ENCODE assay signal across 1 cellular context in the genomic region with DNA sequence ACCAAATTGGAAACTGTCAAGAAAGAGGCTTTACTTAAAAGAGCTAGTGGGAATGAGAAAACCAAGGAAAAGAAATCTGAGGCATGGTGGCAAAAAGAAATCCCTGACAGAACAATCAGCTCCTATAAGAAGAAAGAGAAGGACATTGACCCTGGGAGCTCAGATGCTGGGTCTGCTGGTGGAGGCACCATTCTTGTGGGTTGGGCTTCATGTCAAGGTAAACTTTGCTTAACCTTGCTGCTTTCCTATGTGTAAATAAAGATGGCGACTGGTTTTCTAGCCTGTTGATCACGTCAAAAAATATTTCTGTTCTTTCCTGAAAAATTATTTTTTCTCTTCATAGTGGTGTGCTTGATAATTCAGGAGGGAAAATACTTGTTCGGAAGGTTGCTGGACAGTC.
A peak's percentile ranks its signal among the peaks of the same experiment; 100 is the strongest.
TF ChIP-seq lines count a peak whose summit lies in the region.

No MANE protein-coding gene starts in this region.

TF ChIP-seq in HepG2, 621 proteins besides CTCF, POLR2A, EP300 and RAD21 (continued from another document and continues in another):
- TF ChIP-seq, protein P1, sequence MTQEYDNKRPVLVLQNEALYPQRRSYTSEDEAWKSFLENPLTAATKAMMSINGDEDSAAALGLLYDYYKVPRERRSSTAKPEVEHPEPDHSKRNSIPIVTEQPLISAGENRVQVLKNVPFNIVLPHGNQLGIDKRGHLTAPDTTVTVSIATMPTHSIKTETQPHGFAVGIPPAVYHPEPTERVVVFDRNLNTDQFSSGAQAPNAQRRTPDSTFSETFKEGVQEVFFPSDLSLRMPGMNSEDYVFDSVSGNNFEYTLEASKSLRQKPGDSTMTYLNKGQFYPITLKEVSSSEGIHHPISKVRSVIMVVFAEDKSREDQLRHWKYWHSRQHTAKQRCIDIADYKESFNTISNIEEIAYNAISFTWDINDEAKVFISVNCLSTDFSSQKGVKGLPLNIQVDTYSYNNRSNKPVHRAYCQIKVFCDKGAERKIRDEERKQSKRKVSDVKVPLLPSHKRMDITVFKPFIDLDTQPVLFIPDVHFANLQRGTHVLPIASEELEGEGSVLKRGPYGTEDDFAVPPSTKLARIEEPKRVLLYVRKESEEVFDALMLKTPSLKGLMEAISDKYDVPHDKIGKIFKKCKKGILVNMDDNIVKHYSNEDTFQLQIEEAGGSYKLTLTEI (CRISPR knock-in tag; conservative IDR thresholded peaks at IDR 0.05): no peak
- 0 out of 2 replicates have a peak, but pooled peaks have one; percentile 47 for TF ChIP-seq AHDC1 (CRISPR knock-in tag; IDR thresholded peaks at IDR 0.05; ENCODE audit: borderline replicate concordance)
- TF ChIP-seq ZNF629 (CRISPR knock-in tag; conservative IDR thresholded peaks at IDR 0.05): no peak
- TF ChIP-seq ZNF652 (CRISPR knock-in tag; IDR thresholded peaks at IDR 0.05; ENCODE audit: borderline replicate concordance, low read depth): no peak
- peak; percentile 52; the same call in 1 of the 2 replicates for TF ChIP-seq HMG20A (CRISPR knock-in tag; IDR thresholded peaks at IDR 0.05; ENCODE audit: borderline replicate concordance)
- TF ChIP-seq ZNF609 (CRISPR knock-in tag; IDR thresholded peaks at IDR 0.05; ENCODE audit: borderline replicate concordance): no peak
- TF ChIP-seq ARID5B (CRISPR knock-in tag; IDR thresholded peaks at IDR 0.05): peak; percentile 77
- TF ChIP-seq ZMYM4 (CRISPR knock-in tag; IDR thresholded peaks at IDR 0.05): peak; percentile 87
- peak; percentile 52; the same call in 1 of the 2 replicates for TF ChIP-seq TCF7 (IDR thresholded peaks at IDR 0.05; ENCODE audit: low read depth)
- TF ChIP-seq, protein P2, sequence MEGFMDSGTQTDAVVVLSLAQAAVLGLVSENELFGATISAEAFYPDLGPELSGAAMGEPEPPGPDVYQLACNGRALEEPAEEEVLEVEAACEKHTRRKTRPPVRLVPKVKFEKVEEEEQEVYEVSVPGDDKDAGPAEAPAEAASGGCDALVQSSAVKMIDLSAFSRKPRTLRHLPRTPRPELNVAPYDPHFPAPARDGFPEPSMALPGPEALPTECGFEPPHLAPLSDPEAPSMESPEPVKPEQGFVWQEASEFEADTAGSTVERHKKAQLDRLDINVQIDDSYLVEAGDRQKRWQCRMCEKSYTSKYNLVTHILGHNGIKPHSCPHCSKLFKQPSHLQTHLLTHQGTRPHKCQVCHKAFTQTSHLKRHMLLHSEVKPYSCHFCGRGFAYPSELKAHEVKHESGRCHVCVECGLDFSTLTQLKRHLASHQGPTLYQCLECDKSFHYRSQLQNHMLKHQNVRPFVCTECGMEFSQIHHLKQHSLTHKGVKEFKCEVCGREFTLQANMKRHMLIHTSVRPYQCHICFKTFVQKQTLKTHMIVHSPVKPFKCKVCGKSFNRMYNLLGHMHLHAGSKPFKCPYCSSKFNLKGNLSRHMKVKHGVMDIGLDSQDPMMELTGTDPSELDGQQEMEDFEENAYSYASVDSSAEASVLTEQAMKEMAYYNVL (CRISPR knock-in tag; IDR thresholded peaks at IDR 0.05; ENCODE audit: borderline replicate concordance): 0 out of 2 replicates have a peak, but pooled peaks have one; percentile 26
- TF ChIP-seq, protein P3, sequence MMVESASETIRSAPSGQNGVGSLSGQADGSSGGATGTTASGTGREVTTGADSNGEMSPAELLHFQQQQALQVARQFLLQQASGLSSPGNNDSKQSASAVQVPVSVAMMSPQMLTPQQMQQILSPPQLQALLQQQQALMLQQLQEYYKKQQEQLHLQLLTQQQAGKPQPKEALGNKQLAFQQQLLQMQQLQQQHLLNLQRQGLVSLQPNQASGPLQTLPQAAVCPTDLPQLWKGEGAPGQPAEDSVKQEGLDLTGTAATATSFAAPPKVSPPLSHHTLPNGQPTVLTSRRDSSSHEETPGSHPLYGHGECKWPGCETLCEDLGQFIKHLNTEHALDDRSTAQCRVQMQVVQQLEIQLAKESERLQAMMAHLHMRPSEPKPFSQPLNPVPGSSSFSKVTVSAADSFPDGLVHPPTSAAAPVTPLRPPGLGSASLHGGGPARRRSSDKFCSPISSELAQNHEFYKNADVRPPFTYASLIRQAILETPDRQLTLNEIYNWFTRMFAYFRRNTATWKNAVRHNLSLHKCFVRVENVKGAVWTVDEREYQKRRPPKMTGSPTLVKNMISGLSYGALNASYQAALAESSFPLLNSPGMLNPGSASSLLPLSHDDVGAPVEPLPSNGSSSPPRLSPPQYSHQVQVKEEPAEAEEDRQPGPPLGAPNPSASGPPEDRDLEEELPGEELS (CRISPR knock-in tag; IDR thresholded peaks at IDR 0.05): peak; percentile 35; the same call in 1 of the 2 replicates
- TF ChIP-seq HNF4A (CRISPR knock-in tag; IDR thresholded peaks at IDR 0.05): peak; percentile 67
- TF ChIP-seq PHF21A (CRISPR knock-in tag; IDR thresholded peaks at IDR 0.05): 0 out of 2 replicates have a peak, but pooled peaks have one; percentile 31
- TF ChIP-seq ZNF33A (CRISPR knock-in tag; IDR thresholded peaks at IDR 0.05; ENCODE audit: borderline replicate concordance): no peak
- TF ChIP-seq MED1 (CRISPR knock-in tag; IDR thresholded peaks at IDR 0.05): 0 out of 2 replicates have a peak, but pooled peaks have one; percentile 36
- TF ChIP-seq TCF7L2 (IDR thresholded peaks at IDR 0.05; ENCODE audit: low read depth, low read length): 0 out of 2 replicates have a peak, but pooled peaks have one; percentile 24
- 0 out of 2 replicates have a peak, but pooled peaks have one; percentile 49 for TF ChIP-seq GFI1 (CRISPR knock-in tag; IDR thresholded peaks at IDR 0.05; ENCODE audit: borderline replicate concordance)
- TF ChIP-seq, protein P4, sequence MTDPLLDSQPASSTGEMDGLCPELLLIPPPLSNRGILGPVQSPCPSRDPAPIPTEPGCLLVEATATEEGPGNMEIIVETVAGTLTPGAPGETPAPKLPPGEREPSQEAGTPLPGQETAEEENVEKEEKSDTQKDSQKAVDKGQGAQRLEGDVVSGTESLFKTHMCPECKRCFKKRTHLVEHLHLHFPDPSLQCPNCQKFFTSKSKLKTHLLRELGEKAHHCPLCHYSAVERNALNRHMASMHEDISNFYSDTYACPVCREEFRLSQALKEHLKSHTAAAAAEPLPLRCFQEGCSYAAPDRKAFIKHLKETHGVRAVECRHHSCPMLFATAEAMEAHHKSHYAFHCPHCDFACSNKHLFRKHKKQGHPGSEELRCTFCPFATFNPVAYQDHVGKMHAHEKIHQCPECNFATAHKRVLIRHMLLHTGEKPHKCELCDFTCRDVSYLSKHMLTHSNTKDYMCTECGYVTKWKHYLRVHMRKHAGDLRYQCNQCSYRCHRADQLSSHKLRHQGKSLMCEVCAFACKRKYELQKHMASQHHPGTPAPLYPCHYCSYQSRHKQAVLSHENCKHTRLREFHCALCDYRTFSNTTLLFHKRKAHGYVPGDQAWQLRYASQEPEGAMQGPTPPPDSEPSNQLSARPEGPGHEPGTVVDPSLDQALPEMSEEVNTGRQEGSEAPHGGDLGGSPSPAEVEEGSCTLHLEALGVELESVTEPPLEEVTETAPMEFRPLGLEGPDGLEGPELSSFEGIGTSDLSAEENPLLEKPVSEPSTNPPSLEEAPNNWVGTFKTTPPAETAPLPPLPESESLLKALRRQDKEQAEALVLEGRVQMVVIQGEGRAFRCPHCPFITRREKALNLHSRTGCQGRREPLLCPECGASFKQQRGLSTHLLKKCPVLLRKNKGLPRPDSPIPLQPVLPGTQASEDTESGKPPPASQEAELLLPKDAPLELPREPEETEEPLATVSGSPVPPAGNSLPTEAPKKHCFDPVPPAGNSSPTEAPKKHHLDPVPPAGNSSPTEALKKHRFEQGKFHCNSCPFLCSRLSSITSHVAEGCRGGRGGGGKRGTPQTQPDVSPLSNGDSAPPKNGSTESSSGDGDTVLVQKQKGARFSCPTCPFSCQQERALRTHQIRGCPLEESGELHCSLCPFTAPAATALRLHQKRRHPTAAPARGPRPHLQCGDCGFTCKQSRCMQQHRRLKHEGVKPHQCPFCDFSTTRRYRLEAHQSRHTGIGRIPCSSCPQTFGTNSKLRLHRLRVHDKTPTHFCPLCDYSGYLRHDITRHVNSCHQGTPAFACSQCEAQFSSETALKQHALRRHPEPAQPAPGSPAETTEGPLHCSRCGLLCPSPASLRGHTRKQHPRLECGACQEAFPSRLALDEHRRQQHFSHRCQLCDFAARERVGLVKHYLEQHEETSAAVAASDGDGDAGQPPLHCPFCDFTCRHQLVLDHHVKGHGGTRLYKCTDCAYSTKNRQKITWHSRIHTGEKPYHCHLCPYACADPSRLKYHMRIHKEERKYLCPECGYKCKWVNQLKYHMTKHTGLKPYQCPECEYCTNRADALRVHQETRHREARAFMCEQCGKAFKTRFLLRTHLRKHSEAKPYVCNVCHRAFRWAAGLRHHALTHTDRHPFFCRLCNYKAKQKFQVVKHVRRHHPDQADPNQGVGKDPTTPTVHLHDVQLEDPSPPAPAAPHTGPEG (CRISPR knock-in tag; IDR thresholded peaks at IDR 0.05): no peak
